Comparison of ENCODE assay signal across 19 cellular contexts in genomic region chr18:23277399-23277798, GRCh38.
"Had no signal": no experiment of that assay in that cellular context is flagged by ENCODE, and none has a peak within 500 bp of the region (broad histone marks: within the 10 kb centered on the region; RNA-seq: fewer than 3 reads in every experiment).

No MANE protein-coding gene starts in this region.

- H3K27ac ChIP-seq: dorsolateral prefrontal cortex, esophagus muscularis mucosa, tibial nerve, vagina had no signal

- H3K27me3 Mint-ChIP-seq: stimulated activated memory B cell treated with anti-CD40 and anti-IgM and Interleukin-4, amounts not matched to agents 10 μg/mL and 1 μg/mL and 100 μg/mL, for 72 hours had no signal

- H3K27ac Mint-ChIP-seq: activated T-helper 2 cell treated with anti-CD3 and anti-CD28 coated beads, Interferon-gamma antibody, Interleukin-2, Interleukin-4, amounts not matched to agents 10 μg/mL and 5 μg/mL and 100 μg/mL, durations not matched to agents 14 hours and 24 hours and 36 hours; endodermal cell; nephron; stimulated activated memory B cell treated with anti-CD40 and anti-IgM and Interleukin-4, amounts not matched to agents 10 μg/mL and 1 μg/mL and 100 μg/mL, for 72 hours; WTC11 had no signal

- H3K9me3 ChIP-seq: vagina had no signal

- H3K4me3 Mint-ChIP-seq: endodermal cell; nephron; stimulated activated memory B cell treated with anti-CD40 and anti-IgM and Interleukin-4, amounts not matched to agents 10 μg/mL and 1 μg/mL and 100 μg/mL, for 72 hours; WTC11 had no signal

- H3K4me3 ChIP-seq: dorsolateral prefrontal cortex, esophagus muscularis mucosa, left ventricle myocardium inferior, tibial nerve, vagina had no signal

- DNase-seq: activated CD4-positive, alpha-beta T cell treated with anti-CD3 and anti-CD28 coated beads for 4 hours; activated CD8-positive, alpha-beta memory T cell treated with anti-CD3 and anti-CD28 coated beads for 24 hours; activated naive CD4-positive, alpha-beta T cell treated with anti-CD3 and anti-CD28 coated beads, Interleukin-2, amount 50 U/mL, for 16 hours; dorsolateral prefrontal cortex; endodermal cell; foreskin fibroblast; glutamatergic neuron; hypothalamus; left ventricle myocardium inferior; mesenchymal stem cell; substantia nigra; T-helper 2 cell had no signal

- ATAC-seq: stimulated activated memory B cell treated with anti-CD40 and anti-IgM and Interleukin-4, amounts not matched to agents 10 μg/mL and 1 μg/mL and 100 μg/mL, for 72 hours; WTC11 had no signal

- H3K27me3 ChIP-seq: dorsolateral prefrontal cortex, esophagus muscularis mucosa, tibial nerve, vagina had no signal

- H3K36me3 ChIP-seq: esophagus muscularis mucosa, vagina had no signal

- H3K4me1 ChIP-seq: vagina had no signal
